ENCODE assay signal across 9 cellular contexts in genomic region chr13:21124853-21125252, GRCh38. TPM values are rescaled to one million over a fixed set of nuclear protein-coding genes. Genes with fewer than 3 reads are reported as not detected.
DNase-seq lines count a peak whose midpoint lies in the region; ATAC-seq, FAIRE-seq and TF ChIP-seq lines count a peak whose summit lies in the region.
"Had no signal": no experiment of that assay in that cellular context is flagged by ENCODE, and none has a peak within 500 bp of the region (broad histone marks: within the 10 kb centered on the region; RNA-seq: fewer than 3 reads in every experiment).

No MANE protein-coding gene starts in this region.

- H3K4me2 ChIP-seq in Loucy (ENCODE audit: low read depth, low read length, poor library complexity, severe bottlenecking): no peak overlapping the region

- H3F3A ChIP-seq in Loucy (ENCODE audit: low read depth): no peaks in the 10 kb centered on the region

- peak; percentile 88 for DNase-seq in BE2C
- peak; percentile 94 to 95 for DNase-seq in SHP77 (lab: John Stamatoyannopoulos, UW)
- peak; percentile 24 for DNase-seq in hepatic stellate cell (ENCODE audit: low spot score)
- no peak for DNase-seq in GM12891 (ENCODE audit: insufficient read length, low spot score)
- no peak for DNase-seq in stimulated activated naive B cell treated with anti-CD40 and anti-IgM and Interleukin-4, amounts not matched to agents 10 μg/mL and 1 μg/mL and 100 μg/mL, for 72 hours

- H3K9me3 ChIP-seq in BE2C (no peaks in the 10 kb centered on the region), Loucy (ENCODE audit: insufficient read depth, low read depth, low read length) (no peaks in the 10 kb centered on the region)

- FAIRE-seq in GM12891 (lab: Jason Lieb, UNC): no peak
- FAIRE-seq: G401.6 had no signal

- no peaks in the 10 kb centered on the region for H3K9me2 ChIP-seq in Loucy (replicated peaks; ENCODE audit: low read depth, low read length)

- peaks cover 0 to 6% of the 10 kb centered on the region in 2 donors for H3K27me3 Mint-ChIP-seq in stimulated activated naive B cell treated with anti-CD40 and anti-IgM and Interleukin-4, amounts not matched to agents 10 μg/mL and 1 μg/mL and 100 μg/mL, for 72 hours

- TF ChIP-seq CTCF in BE2C (IDR thresholded peaks at IDR 0.05; ENCODE audit: low read depth, low read length) (no peak), Loucy (conservative IDR thresholded peaks at IDR 0.05; ENCODE audit: low read length) (no peak)

- no peaks in the 10 kb centered on the region for H4K20me1 ChIP-seq in Loucy (ENCODE audit: insufficient read depth, low read length, poor library complexity, severe bottlenecking)

- no peaks in the 10 kb centered on the region for H3K27me3 ChIP-seq in BE2C
- no peaks in the 10 kb centered on the region for H3K27me3 ChIP-seq in Loucy (ENCODE audit: insufficient read depth, low read length, poor library complexity, severe bottlenecking)

- no peaks in the 10 kb centered on the region for H3K36me3 Mint-ChIP-seq in stimulated activated naive B cell treated with anti-CD40 and anti-IgM and Interleukin-4, amounts not matched to agents 10 μg/mL and 1 μg/mL and 100 μg/mL, for 72 hours

- H3K4me3 Mint-ChIP-seq in stimulated activated naive B cell treated with anti-CD40 and anti-IgM and Interleukin-4, amounts not matched to agents 10 μg/mL and 1 μg/mL and 100 μg/mL, for 72 hours: no peak overlapping the region

- H3K36me3 ChIP-seq in BE2C (no peaks in the 10 kb centered on the region), Loucy (ENCODE audit: insufficient read depth, low read length) (no peaks in the 10 kb centered on the region)

- TF ChIP-seq POLR2A in GM12891 (IDR thresholded peaks at IDR 0.05; ENCODE audit: low read depth, low read length): no peak

- peak overlapping the region; percentile 22; the same call in 1 of the 2 replicates for H2AFZ ChIP-seq in Loucy (ENCODE audit: low read length)

- H3K9ac ChIP-seq in Loucy (ENCODE audit: low read depth, low read length, poor library complexity, severe bottlenecking): no peak overlapping the region

- no peak for ATAC-seq in stimulated activated naive B cell treated with anti-CD40 and anti-IgM and Interleukin-4, amounts not matched to agents 10 μg/mL and 1 μg/mL and 100 μg/mL, for 72 hours (replicated peaks)
- ATAC-seq in GM19452 (IDR thresholded peaks at IDR 0.05; ENCODE audit: unreplicated experiment) (no peak), HG02623 (IDR thresholded peaks at IDR 0.05; ENCODE audit: unreplicated experiment) (no peak)

- no peaks in the 10 kb centered on the region for H3K4me1 Mint-ChIP-seq in stimulated activated naive B cell treated with anti-CD40 and anti-IgM and Interleukin-4, amounts not matched to agents 10 μg/mL and 1 μg/mL and 100 μg/mL, for 72 hours

- H3K4me1 ChIP-seq in BE2C (no peaks in the 10 kb centered on the region), Loucy (ENCODE audit: insufficient read depth, low read length, poor library complexity, severe bottlenecking) (no peaks in the 10 kb centered on the region)

- H3K27ac Mint-ChIP-seq in stimulated activated naive B cell treated with anti-CD40 and anti-IgM and Interleukin-4, amounts not matched to agents 10 μg/mL and 1 μg/mL and 100 μg/mL, for 72 hours: no peak overlapping the region

- H3K79me2 ChIP-seq in Loucy (ENCODE audit: insufficient read depth, low read length): no peaks in the 10 kb centered on the region

- H3K4me3 ChIP-seq in BE2C (ENCODE audit: low read depth, low read length) (no peak overlapping the region), Loucy (ENCODE audit: low read length, poor library complexity, severe bottlenecking) (no peak overlapping the region)

- H3K9me3 Mint-ChIP-seq in stimulated activated naive B cell treated with anti-CD40 and anti-IgM and Interleukin-4, amounts not matched to agents 10 μg/mL and 1 μg/mL and 100 μg/mL, for 72 hours: peaks cover 2% of the 10 kb centered on the region in 2 donors

TF ChIP-seq in GM12891, 5 proteins besides CTCF, POLR2A, EP300 and RAD21:
- TF ChIP-seq SPI1 (IDR thresholded peaks at IDR 0.05; ENCODE audit: low read depth, low read length): no peak
- no peak for TF ChIP-seq TAF1 (IDR thresholded peaks at IDR 0.05; ENCODE audit: low read depth, low read length)
- TF ChIP-seq POU2F2 (IDR thresholded peaks at IDR 0.05; ENCODE audit: low read depth, low read length): no peak
- no peak for TF ChIP-seq PAX5 (IDR thresholded peaks at IDR 0.05; ENCODE audit: insufficient read depth, low read length, severe bottlenecking)
- no peak for TF ChIP-seq POLR2AphosphoS5 (IDR thresholded peaks at IDR 0.05; ENCODE audit: low read depth, low read length)
TF ChIP-seq in GM12891: peak in this region for 0.

RNA-seq across cellular contexts. Expression of gene SAP18, which starts 15.1 kb away (rescaled TPM):
- polyA plus RNA-seq in BE2C (2012; ENCODE audit: insufficient read depth, insufficient read length, low read depth): 670 TPM
- 105 TPM for polyA plus RNA-seq in GM12891 (2012; ENCODE audit: low read depth, missing spikeins)

RNA-seq across cellular contexts. Expression of gene SKA3, which starts 51.5 kb away (rescaled TPM):
- polyA plus RNA-seq in BE2C (2012; ENCODE audit: insufficient read depth, insufficient read length, low read depth): 4.0 TPM
- polyA plus RNA-seq in GM12891 (2012; ENCODE audit: low read depth, missing spikeins): 14.6 TPM

RNA-seq across cellular contexts. Expression of gene MRPL57, which starts 51.6 kb away (rescaled TPM):
- 76.7 TPM for polyA plus RNA-seq in BE2C (2012; ENCODE audit: insufficient read depth, insufficient read length, low read depth)
- 26.9 TPM for polyA plus RNA-seq in GM12891 (2012; ENCODE audit: low read depth, missing spikeins)

Comparison
In these comparisons a context has a peak if more than half of its experiments do, and no peak if none do; other contexts are left out.
1. DNase-seq: peak in BE2C (single experiment), SHP77 (2 of 2) and hepatic stellate cell (single experiment); none in GM12891 (single experiment) and stimulated activated naive B cell treated with anti-CD40 and anti-IgM and Interleukin-4, amounts not matched to agents 10 μg/mL and 1 μg/mL and 100 μg/mL, for 72 hours (single experiment).